1 cellular context compared by ENCODE assay signal in genomic region chr1:219931033-219931432, GRCh38.
TF ChIP-seq lines count a peak whose summit lies in the region.

No MANE protein-coding gene starts in this region.

TF ChIP-seq in GM23338, 12 proteins besides CTCF, POLR2A, EP300 and RAD21 (continued from another document):
- no peak for TF ChIP-seq ZNF114 (CRISPR knock-in tag; IDR thresholded peaks at IDR 0.05)
- no peak for TF ChIP-seq ETS1 (IDR thresholded peaks at IDR 0.05)
